In genomic region chr7:97027427-97028234, GRCh38 we compare ENCODE assay signal across 1 cellular context.
TF ChIP-seq lines count a peak whose summit lies in the region.

No MANE protein-coding gene starts in this region.

TF ChIP-seq in HepG2, 621 proteins besides CTCF, POLR2A, EP300 and RAD21 (continued from another document and continues in another):
- TF ChIP-seq ZNF44 (CRISPR knock-in tag; IDR thresholded peaks at IDR 0.05) (no peak), ZFP36L1 (CRISPR knock-in tag; IDR thresholded peaks at IDR 0.05) (no peak), RERE (CRISPR knock-in tag; IDR thresholded peaks at IDR 0.05; ENCODE audit: low read depth) (no peak), ZNF772 (CRISPR knock-in tag; IDR thresholded peaks at IDR 0.05) (no peak), ZHX1 (CRISPR knock-in tag; IDR thresholded peaks at IDR 0.05; ENCODE audit: low read depth) (no peak), CREBL2 (CRISPR knock-in tag; IDR thresholded peaks at IDR 0.05; ENCODE audit: borderline replicate concordance) (no peak), ZNF549 (CRISPR knock-in tag; IDR thresholded peaks at IDR 0.05) (no peak), TARDBP (CRISPR knock-in tag; IDR thresholded peaks at IDR 0.05) (no peak), HNRNPUL1 (IDR thresholded peaks at IDR 0.05; ENCODE audit: low read depth, low read length) (no peak), MTERF4 (CRISPR knock-in tag; IDR thresholded peaks at IDR 0.05) (no peak), ATF5 (CRISPR knock-in tag; IDR thresholded peaks at IDR 0.05; ENCODE audit: low read depth) (no peak), KDM2A (CRISPR knock-in tag; IDR thresholded peaks at IDR 0.05; ENCODE audit: borderline replicate concordance, low read depth) (peak; percentile 56; the same call in 1 of the 2 replicates), ZNF337 (CRISPR knock-in tag; IDR thresholded peaks at IDR 0.05; ENCODE audit: borderline replicate concordance, low read depth) (no peak), DNMT1 (CRISPR knock-in tag; IDR thresholded peaks at IDR 0.05) (no peak), ELF1 (CRISPR knock-in tag; IDR thresholded peaks at IDR 0.05) (peak; percentile 51; the same call in 1 of the 2 replicates), KDM5A (IDR thresholded peaks at IDR 0.05; ENCODE audit: borderline replicate concordance, low read length) (no peak), ZNF546 (CRISPR knock-in tag; conservative IDR thresholded peaks at IDR 0.05) (no peak), ZNF589 (CRISPR knock-in tag; conservative IDR thresholded peaks at IDR 0.05) (no peak), ZNF256 (CRISPR knock-in tag; conservative IDR thresholded peaks at IDR 0.05) (0 out of 2 replicates have a peak, but pooled peaks have one; percentile 38), HBP1 (CRISPR knock-in tag; IDR thresholded peaks at IDR 0.05; ENCODE audit: low read depth) (no peak), FOXP1 (IDR thresholded peaks at IDR 0.05) (no peak), FOXP1 (CRISPR knock-in tag; IDR thresholded peaks at IDR 0.05) (no peak), MLX (CRISPR knock-in tag; IDR thresholded peaks at IDR 0.05) (no peak), ZBTB25 (CRISPR knock-in tag; IDR thresholded peaks at IDR 0.05) (no peak), ZMAT5 (CRISPR knock-in tag; IDR thresholded peaks at IDR 0.05; ENCODE audit: borderline replicate concordance, low read depth) (no peak), PRPF4 (IDR thresholded peaks at IDR 0.05; ENCODE audit: low read depth, low read length, poor library complexity, severe bottlenecking) (no peak), HMGXB3 (CRISPR knock-in tag; IDR thresholded peaks at IDR 0.05; ENCODE audit: borderline replicate concordance) (no peak), ZNF362 (CRISPR knock-in tag; IDR thresholded peaks at IDR 0.05; ENCODE audit: borderline replicate concordance) (no peak), ZGPAT (CRISPR knock-in tag; IDR thresholded peaks at IDR 0.05) (peak; percentile 43; the same call in 1 of the 2 replicates), EED (CRISPR knock-in tag; IDR thresholded peaks at IDR 0.05) (no peak), ZBTB7B (CRISPR knock-in tag; IDR thresholded peaks at IDR 0.05) (no peak), E2F2 (CRISPR knock-in tag; IDR thresholded peaks at IDR 0.05; ENCODE audit: borderline replicate concordance) (no peak), TP53 (CRISPR knock-in tag; conservative IDR thresholded peaks at IDR 0.05) (no peak)
